19 cellular contexts compared by ENCODE assay signal in genomic region chr17:47701603-47702002, GRCh38. TPM values are rescaled to one million over a fixed set of nuclear protein-coding genes. Genes with fewer than 3 reads are reported as not detected.
DNase-seq lines count a peak whose midpoint lies in the region; ATAC-seq and TF ChIP-seq lines count a peak whose summit lies in the region.
"Had no signal": no experiment of that assay in that cellular context is flagged by ENCODE, and none has a peak within 500 bp of the region (broad histone marks: within the 10 kb centered on the region; RNA-seq: fewer than 3 reads in every experiment).

No MANE protein-coding gene starts in this region.

- ATAC-seq in activated T-cell treated with anti-CD3 and anti-CD28 coated beads, Interleukin-2, amount 50 U/mL, for 72 hours (replicated peaks in 1 of 2): no peak
- ATAC-seq in natural killer cell: no peak
- ATAC-seq in esophagus mucosa: no peak
- ATAC-seq: heart left ventricle had no signal

- H3K9ac ChIP-seq in BLaER1 treated with 17β-estradiol and CSF1 and Interleukin-3, amounts not matched to agents 10 nM and 100 nM: peak overlapping the region in 10 of 11 experiments; percentile 18 to 64 (median 54); a peak in 17 of 22 replicates

- H3K9me3 ChIP-seq in BLaER1 treated with 17β-estradiol and CSF1 and Interleukin-3, amounts not matched to agents 10 nM and 100 nM (replicated peaks in 1 of 11): no peaks in the 10 kb centered on the region
- H3K9me3 ChIP-seq: heart left ventricle, left ventricle myocardium inferior, right atrium auricular region, vagina had no signal

- peaks cover 6 to 50% (median 29%) of the 10 kb centered on the region in 11 experiments; a peak in 21 of 22 replicates for H3K36me3 ChIP-seq in BLaER1 treated with 17β-estradiol and CSF1 and Interleukin-3, amounts not matched to agents 10 nM and 100 nM

- intact Hi-C loops in natural killer cell (cut with micrococcal nuclease): loop anchor here (2.0 to 5.0 kb wide), 2 partner anchors 31 to 39 kb away; partner anchors contain the start of gene TBX21

- H3K27me3 Mint-ChIP-seq in activated T-cell treated with anti-CD3 and anti-CD28 coated beads, Interleukin-2, amount 50 U/mL, for 72 hours (ENCODE audit: low read depth): no peaks in the 10 kb centered on the region
- H3K27me3 Mint-ChIP-seq in natural killer cell (ENCODE audit: low read depth in 2 of 2): no peaks in the 10 kb centered on the region
- H3K27me3 Mint-ChIP-seq: CD4-positive, CD25-positive, alpha-beta regulatory T cell; naive B cell had no signal

- H3K4me1 ChIP-seq in BLaER1 treated with 17β-estradiol and CSF1 and Interleukin-3, amounts not matched to agents 10 nM and 100 nM: peaks cover 76 to 100% (median 99%) of the 10 kb centered on the region in 10 experiments

- peak overlapping the region in 8 of 11 experiments; percentile 3 to 71 (median 50); a peak in 11 of 22 replicates for H3K27ac ChIP-seq in BLaER1 treated with 17β-estradiol and CSF1 and Interleukin-3, amounts not matched to agents 10 nM and 100 nM
- H3K27ac ChIP-seq: left ventricle myocardium inferior, right atrium auricular region, vagina had no signal

- H3K27me3 ChIP-seq in BLaER1 treated with 17β-estradiol and CSF1 and Interleukin-3, amounts not matched to agents 10 nM and 100 nM: no peaks in the 10 kb centered on the region
- H3K27me3 ChIP-seq: heart left ventricle, right atrium auricular region, vagina had no signal

- H3K27ac Mint-ChIP-seq in activated T-cell treated with anti-CD3 and anti-CD28 coated beads, Interleukin-2, amount 50 U/mL, for 72 hours: peak overlapping the region; percentile 83
- H3K27ac Mint-ChIP-seq in natural killer cell: peak overlapping the region; percentile 98

- H3K36me3 Mint-ChIP-seq in activated T-cell treated with anti-CD3 and anti-CD28 coated beads, Interleukin-2, amount 50 U/mL, for 72 hours (ENCODE audit: insufficient read depth in 2 of 2): peaks cover 0 to 2% of the 10 kb centered on the region in 2 donors
- H3K36me3 Mint-ChIP-seq in natural killer cell: no peaks in the 10 kb centered on the region
- H3K36me3 Mint-ChIP-seq: CD4-positive, CD25-positive, alpha-beta regulatory T cell; naive B cell had no signal

- H3K9me3 Mint-ChIP-seq in activated T-cell treated with anti-CD3 and anti-CD28 coated beads, Interleukin-2, amount 50 U/mL, for 72 hours: no peaks in the 10 kb centered on the region
- H3K9me3 Mint-ChIP-seq in natural killer cell: no peaks in the 10 kb centered on the region
- H3K9me3 Mint-ChIP-seq: naive B cell had no signal

- H3K4me1 Mint-ChIP-seq in activated T-cell treated with anti-CD3 and anti-CD28 coated beads, Interleukin-2, amount 50 U/mL, for 72 hours (ENCODE audit: low read depth): peaks cover 81% of the 10 kb centered on the region
- peaks cover 81 to 93% of the 10 kb centered on the region in 2 donors for H3K4me1 Mint-ChIP-seq in natural killer cell

- TF ChIP-seq CTCF in natural killer cell (IDR thresholded peaks at IDR 0.05): no peak

- H3K4me2 ChIP-seq in BLaER1 treated with 17β-estradiol and CSF1 and Interleukin-3, amounts not matched to agents 10 nM and 100 nM: peak overlapping the region; percentile 89 to 100 (median 93)

- H3K4me3 Mint-ChIP-seq in activated T-cell treated with anti-CD3 and anti-CD28 coated beads, Interleukin-2, amount 50 U/mL, for 72 hours: peak overlapping the region; percentile 21 to 60
- H3K4me3 Mint-ChIP-seq in natural killer cell: peak overlapping the region; percentile 94

- H3K4me3 ChIP-seq in BLaER1 treated with 17β-estradiol and CSF1 and Interleukin-3, amounts not matched to agents 10 nM and 100 nM: peak overlapping the region in 2 of 10 experiments; percentile 2 to 10; a peak in 2 of 20 replicates
- H3K4me3 ChIP-seq: left ventricle myocardium inferior, right atrium auricular region, vagina had no signal

- peaks cover 30 to 94% (median 50%) of the 10 kb centered on the region in 11 experiments; a peak in 20 of 22 replicates for H4K20me1 ChIP-seq in BLaER1 treated with 17β-estradiol and CSF1 and Interleukin-3, amounts not matched to agents 10 nM and 100 nM

- peak; percentile 52 for DNase-seq in ELF-1 (ENCODE audit: low read depth, low spot score)
- no peak for DNase-seq in activated T-cell treated with anti-CD3 and anti-CD28 coated beads, Interleukin-2, amount 50 U/mL, for 72 hours
- DNase-seq in natural killer cell: no peak
- no peak for DNase-seq in SHP77 treated with DMSO at 0.1 percent for 48 hours (lab: John Stamatoyannopoulos, UW)
- no peak for DNase-seq in 8988T
- DNase-seq: CD4-positive, CD25-positive, alpha-beta regulatory T cell; cerebellar nuclear complex; erythroblast; left ventricle myocardium inferior; MV-4-11; naive B cell; stimulated activated CD4-positive, alpha-beta T cell treated with anti-CD3 and anti-CD28 coated beads, Interleukin-4, amount 100 ng/mL, for 24 hours; stimulated activated naive CD4-positive, alpha-beta T cell had no signal

RNA-seq across cellular contexts. Expression of gene TBKBP1, which starts 7.6 kb away (rescaled TPM):
- 10 to 100 TPM; 24.2 to 28.7 TPM for total RNA-seq in activated T-cell treated with anti-CD3 and anti-CD28 coated beads, Interleukin-2, amount 50 U/mL, for 72 hours
- total RNA-seq in natural killer cell (10 to 100 TPM; 21.4 to 38.9 (median 37.6) TPM), esophagus mucosa (3.1 TPM)

RNA-seq across cellular contexts. Expression of gene TBX21, which starts 31.4 kb away (rescaled TPM):
- total RNA-seq in activated T-cell treated with anti-CD3 and anti-CD28 coated beads, Interleukin-2, amount 50 U/mL, for 72 hours: 10 to 100 TPM; 27.9 to 45.5 TPM
- total RNA-seq in natural killer cell (100 to 1,000 TPM; 234 to 328 (median 257) TPM), esophagus mucosa (not detected)
- total RNA-seq: SK-MEL-5 had no signal

RNA-seq across cellular contexts. Expression of gene KPNB1, which starts 51.9 kb away (rescaled TPM):
- total RNA-seq in activated T-cell treated with anti-CD3 and anti-CD28 coated beads, Interleukin-2, amount 50 U/mL, for 72 hours: 100 to 1,000 TPM; 581 to 729 TPM
- 100 to 1,000 TPM; 236 to 273 (median 259) TPM for total RNA-seq in natural killer cell
- 232 TPM for total RNA-seq in esophagus mucosa

Comparison
In these comparisons a context has a peak if more than half of its experiments do, and no peak if none do; other contexts are left out.
1. RNA of gene TBX21, which starts 31.4 kb away (total RNA-seq): 234 to 328 TPM in natural killer cell and 27.9 to 45.5 TPM in activated T-cell treated with anti-CD3 and anti-CD28 coated beads, Interleukin-2, amount 50 U/mL, for 72 hours; not detected in esophagus mucosa (single experiment); every median in the first group is over 10 times any median in the second.